In the genomic region with DNA sequence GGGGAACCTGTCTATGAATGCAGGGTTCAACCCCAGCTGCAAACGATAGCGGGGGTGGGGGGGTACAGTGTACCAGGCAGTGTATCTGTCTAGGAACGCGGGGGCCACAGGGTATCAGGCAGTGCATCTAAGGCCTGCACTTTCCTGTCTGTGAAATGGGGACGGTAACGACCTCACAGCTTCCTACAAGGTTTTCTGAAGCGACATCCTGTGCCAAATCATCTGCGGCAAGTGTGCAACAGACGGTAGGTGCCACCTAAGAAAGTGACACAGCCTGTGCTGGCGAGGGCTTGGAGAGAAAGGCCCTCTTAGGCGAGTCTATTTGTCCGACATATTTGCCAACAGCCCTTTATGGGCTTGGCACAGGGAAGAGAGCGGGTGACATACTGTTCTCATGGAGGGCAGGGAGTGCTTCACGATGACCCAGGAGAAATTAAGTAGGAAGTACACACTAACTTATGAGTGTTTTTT, we compare ENCODE assay signal across 1 cellular context.
TF ChIP-seq lines count a peak whose summit lies in the region.

No MANE protein-coding gene starts in this region.

TF ChIP-seq in K562, 482 proteins besides CTCF, POLR2A, EP300 and RAD21:
- no peak for TF ChIP-seq XRCC3 (IDR thresholded peaks at IDR 0.05)
- TF ChIP-seq NR4A1 (CRISPR knock-in tag; IDR thresholded peaks at IDR 0.05) = no peak
- no peak for TF ChIP-seq NR4A1 (tag; IDR thresholded peaks at IDR 0.05)
- no peak for TF ChIP-seq L3MBTL2 (IDR thresholded peaks at IDR 0.05)
- TF ChIP-seq GTF2F1 (IDR thresholded peaks at IDR 0.05; ENCODE audit: low read depth, low read length) = no peak
- TF ChIP-seq, protein P1, sequence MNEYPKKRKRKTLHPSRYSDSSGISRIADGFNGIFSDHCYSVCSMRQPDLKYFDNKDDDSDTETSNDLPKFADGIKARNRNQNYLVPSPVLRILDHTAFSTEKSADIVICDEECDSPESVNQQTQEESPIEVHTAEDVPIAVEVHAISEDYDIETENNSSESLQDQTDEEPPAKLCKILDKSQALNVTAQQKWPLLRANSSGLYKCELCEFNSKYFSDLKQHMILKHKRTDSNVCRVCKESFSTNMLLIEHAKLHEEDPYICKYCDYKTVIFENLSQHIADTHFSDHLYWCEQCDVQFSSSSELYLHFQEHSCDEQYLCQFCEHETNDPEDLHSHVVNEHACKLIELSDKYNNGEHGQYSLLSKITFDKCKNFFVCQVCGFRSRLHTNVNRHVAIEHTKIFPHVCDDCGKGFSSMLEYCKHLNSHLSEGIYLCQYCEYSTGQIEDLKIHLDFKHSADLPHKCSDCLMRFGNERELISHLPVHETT (CRISPR knock-in tag; conservative IDR thresholded peaks at IDR 0.05 in 1 of 2, IDR thresholded peaks at IDR 0.05 in 1 of 2) = no peak
- TF ChIP-seq ZSCAN29 (IDR thresholded peaks at IDR 0.05) = no peak
- TF ChIP-seq ESRRA (IDR thresholded peaks at IDR 0.05; ENCODE audit: borderline replicate concordance, low read depth) = peak; percentile 91
- TF ChIP-seq ZZZ3 (IDR thresholded peaks at IDR 0.05) = no peak
- TF ChIP-seq, protein P2, sequence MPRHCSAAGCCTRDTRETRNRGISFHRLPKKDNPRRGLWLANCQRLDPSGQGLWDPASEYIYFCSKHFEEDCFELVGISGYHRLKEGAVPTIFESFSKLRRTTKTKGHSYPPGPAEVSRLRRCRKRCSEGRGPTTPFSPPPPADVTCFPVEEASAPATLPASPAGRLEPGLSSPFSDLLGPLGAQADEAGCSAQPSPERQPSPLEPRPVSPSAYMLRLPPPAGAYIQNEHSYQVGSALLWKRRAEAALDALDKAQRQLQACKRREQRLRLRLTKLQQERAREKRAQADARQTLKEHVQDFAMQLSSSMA (CRISPR knock-in tag; IDR thresholded peaks at IDR 0.05) = no peak
- TF ChIP-seq BDP1 (IDR thresholded peaks at IDR 0.05; ENCODE audit: insufficient read depth, insufficient read length) = no peak
- TF ChIP-seq, protein P3, sequence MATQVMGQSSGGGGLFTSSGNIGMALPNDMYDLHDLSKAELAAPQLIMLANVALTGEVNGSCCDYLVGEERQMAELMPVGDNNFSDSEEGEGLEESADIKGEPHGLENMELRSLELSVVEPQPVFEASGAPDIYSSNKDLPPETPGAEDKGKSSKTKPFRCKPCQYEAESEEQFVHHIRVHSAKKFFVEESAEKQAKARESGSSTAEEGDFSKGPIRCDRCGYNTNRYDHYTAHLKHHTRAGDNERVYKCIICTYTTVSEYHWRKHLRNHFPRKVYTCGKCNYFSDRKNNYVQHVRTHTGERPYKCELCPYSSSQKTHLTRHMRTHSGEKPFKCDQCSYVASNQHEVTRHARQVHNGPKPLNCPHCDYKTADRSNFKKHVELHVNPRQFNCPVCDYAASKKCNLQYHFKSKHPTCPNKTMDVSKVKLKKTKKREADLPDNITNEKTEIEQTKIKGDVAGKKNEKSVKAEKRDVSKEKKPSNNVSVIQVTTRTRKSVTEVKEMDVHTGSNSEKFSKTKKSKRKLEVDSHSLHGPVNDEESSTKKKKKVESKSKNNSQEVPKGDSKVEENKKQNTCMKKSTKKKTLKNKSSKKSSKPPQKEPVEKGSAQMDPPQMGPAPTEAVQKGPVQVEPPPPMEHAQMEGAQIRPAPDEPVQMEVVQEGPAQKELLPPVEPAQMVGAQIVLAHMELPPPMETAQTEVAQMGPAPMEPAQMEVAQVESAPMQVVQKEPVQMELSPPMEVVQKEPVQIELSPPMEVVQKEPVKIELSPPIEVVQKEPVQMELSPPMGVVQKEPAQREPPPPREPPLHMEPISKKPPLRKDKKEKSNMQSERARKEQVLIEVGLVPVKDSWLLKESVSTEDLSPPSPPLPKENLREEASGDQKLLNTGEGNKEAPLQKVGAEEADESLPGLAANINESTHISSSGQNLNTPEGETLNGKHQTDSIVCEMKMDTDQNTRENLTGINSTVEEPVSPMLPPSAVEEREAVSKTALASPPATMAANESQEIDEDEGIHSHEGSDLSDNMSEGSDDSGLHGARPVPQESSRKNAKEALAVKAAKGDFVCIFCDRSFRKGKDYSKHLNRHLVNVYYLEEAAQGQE (CRISPR knock-in tag; IDR thresholded peaks at IDR 0.05; ENCODE audit: low read depth) = no peak
- TF ChIP-seq ADNP (tag; IDR thresholded peaks at IDR 0.05) = no peak
- no peak for TF ChIP-seq ZNF347 (CRISPR knock-in tag; IDR thresholded peaks at IDR 0.05; ENCODE audit: low read depth)
- TF ChIP-seq, protein P4, sequence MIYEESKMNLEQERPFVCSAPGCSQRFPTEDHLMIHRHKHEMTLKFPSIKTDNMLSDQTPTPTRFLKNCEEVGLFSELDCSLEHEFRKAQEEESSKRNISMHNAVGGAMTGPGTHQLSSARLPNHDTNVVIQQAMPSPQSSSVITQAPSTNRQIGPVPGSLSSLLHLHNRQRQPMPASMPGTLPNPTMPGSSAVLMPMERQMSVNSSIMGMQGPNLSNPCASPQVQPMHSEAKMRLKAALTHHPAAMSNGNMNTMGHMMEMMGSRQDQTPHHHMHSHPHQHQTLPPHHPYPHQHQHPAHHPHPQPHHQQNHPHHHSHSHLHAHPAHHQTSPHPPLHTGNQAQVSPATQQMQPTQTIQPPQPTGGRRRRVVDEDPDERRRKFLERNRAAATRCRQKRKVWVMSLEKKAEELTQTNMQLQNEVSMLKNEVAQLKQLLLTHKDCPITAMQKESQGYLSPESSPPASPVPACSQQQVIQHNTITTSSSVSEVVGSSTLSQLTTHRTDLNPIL (CRISPR knock-in tag; IDR thresholded peaks at IDR 0.05) = no peak
- 0 out of 2 replicates have a peak, but pooled peaks have one; percentile 29 for TF ChIP-seq BCOR (IDR thresholded peaks at IDR 0.05)
- TF ChIP-seq BMI1 (IDR thresholded peaks at IDR 0.05; ENCODE audit: low read length) = no peak
- TF ChIP-seq BCL6 (CRISPR knock-in tag; IDR thresholded peaks at IDR 0.05) = no peak
- no peak for TF ChIP-seq YBX1 (IDR thresholded peaks at IDR 0.05)
- no peak for TF ChIP-seq ZEB2 (IDR thresholded peaks at IDR 0.05)
- no peak for TF ChIP-seq PATZ1 (CRISPR knock-in tag; IDR thresholded peaks at IDR 0.05; ENCODE audit: borderline replicate concordance)
- TF ChIP-seq, protein P5, sequence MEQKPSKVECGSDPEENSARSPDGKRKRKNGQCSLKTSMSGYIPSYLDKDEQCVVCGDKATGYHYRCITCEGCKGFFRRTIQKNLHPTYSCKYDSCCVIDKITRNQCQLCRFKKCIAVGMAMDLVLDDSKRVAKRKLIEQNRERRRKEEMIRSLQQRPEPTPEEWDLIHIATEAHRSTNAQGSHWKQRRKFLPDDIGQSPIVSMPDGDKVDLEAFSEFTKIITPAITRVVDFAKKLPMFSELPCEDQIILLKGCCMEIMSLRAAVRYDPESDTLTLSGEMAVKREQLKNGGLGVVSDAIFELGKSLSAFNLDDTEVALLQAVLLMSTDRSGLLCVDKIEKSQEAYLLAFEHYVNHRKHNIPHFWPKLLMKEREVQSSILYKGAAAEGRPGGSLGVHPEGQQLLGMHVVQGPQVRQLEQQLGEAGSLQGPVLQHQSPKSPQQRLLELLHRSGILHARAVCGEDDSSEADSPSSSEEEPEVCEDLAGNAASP (IDR thresholded peaks at IDR 0.05) = no peak
- no peak for TF ChIP-seq GATA2 (CRISPR knock-in tag; IDR thresholded peaks at IDR 0.05)
- TF ChIP-seq KDM1A (IDR thresholded peaks at IDR 0.05) = peak in 1 of 2 experiments; percentile 46; a peak in 1 of 4 replicates
- peak; percentile 57 for TF ChIP-seq RBM25 (IDR thresholded peaks at IDR 0.05; ENCODE audit: low read depth, low read length, severe bottlenecking)
- TF ChIP-seq, protein P6, sequence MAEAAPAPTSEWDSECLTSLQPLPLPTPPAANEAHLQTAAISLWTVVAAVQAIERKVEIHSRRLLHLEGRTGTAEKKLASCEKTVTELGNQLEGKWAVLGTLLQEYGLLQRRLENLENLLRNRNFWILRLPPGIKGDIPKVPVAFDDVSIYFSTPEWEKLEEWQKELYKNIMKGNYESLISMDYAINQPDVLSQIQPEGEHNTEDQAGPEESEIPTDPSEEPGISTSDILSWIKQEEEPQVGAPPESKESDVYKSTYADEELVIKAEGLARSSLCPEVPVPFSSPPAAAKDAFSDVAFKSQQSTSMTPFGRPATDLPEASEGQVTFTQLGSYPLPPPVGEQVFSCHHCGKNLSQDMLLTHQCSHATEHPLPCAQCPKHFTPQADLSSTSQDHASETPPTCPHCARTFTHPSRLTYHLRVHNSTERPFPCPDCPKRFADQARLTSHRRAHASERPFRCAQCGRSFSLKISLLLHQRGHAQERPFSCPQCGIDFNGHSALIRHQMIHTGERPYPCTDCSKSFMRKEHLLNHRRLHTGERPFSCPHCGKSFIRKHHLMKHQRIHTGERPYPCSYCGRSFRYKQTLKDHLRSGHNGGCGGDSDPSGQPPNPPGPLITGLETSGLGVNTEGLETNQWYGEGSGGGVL (CRISPR knock-in tag; IDR thresholded peaks at IDR 0.05) = no peak
- TF ChIP-seq SREBF1 (IDR thresholded peaks at IDR 0.05; ENCODE audit: borderline replicate concordance, low read depth, low read length) = no peak
- no peak for TF ChIP-seq RBM22 (IDR thresholded peaks at IDR 0.05; ENCODE audit: low read depth, low read length, poor library complexity, severe bottlenecking)
- no peak for TF ChIP-seq ARID3B (CRISPR knock-in tag; IDR thresholded peaks at IDR 0.05; ENCODE audit: borderline replicate concordance)
TF ChIP-seq in K562: peak in this region for 4.
